In the genomic region with DNA sequence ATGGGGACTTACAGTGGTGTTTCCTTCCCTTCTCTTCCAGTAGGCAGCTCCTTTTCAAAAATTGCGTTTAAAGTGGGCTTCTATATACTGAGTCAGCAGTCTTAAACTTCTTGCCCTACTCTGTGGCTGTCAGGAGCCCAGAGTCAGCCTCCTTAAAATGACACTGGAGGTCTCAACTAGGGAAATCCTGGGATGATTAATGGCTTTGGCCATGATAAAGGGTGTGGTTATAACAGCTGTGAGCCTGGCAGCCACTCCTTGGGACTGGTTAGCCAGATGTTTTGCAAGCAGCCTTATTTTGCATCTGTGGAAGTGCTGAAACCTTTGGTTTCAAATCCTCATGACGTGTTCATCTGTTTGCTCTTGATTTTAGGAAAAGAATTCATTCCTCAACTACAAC, we compare ENCODE assay signal across 1 cellular context.
TF ChIP-seq lines count a peak whose summit lies in the region.

No MANE protein-coding gene starts in this region.

TF ChIP-seq in K562, 482 proteins besides CTCF, POLR2A, EP300 and RAD21 (continued from another document):
- TF ChIP-seq C11orf30 (IDR thresholded peaks at IDR 0.05; ENCODE audit: low read depth) (peak; percentile 36; the same call in 1 of the 2 replicates), SMC3 (conservative IDR thresholded peaks at IDR 0.05; ENCODE audit: insufficient read depth, low read depth, low read length) (no peak), MEIS2 (IDR thresholded peaks at IDR 0.05; ENCODE audit: partially characterized antibody) (peak; percentile 81), STAT5B (CRISPR knock-in tag; IDR thresholded peaks at IDR 0.05) (no peak), DACH1 (IDR thresholded peaks at IDR 0.05; ENCODE audit: partially characterized antibody) (peak; percentile 19), TBL1XR1 (IDR thresholded peaks at IDR 0.05; ENCODE audit: low read length in 2 of 2) (no peak), PRMT5 (CRISPR knock-in tag; IDR thresholded peaks at IDR 0.05) (no peak), U2AF2 (optimal IDR thresholded peaks at IDR 0.05; ENCODE audit: low read depth, low read length) (no peak), MTF1 (CRISPR knock-in tag; IDR thresholded peaks at IDR 0.05; ENCODE audit: borderline replicate concordance) (no peak), FOXK2 (conservative IDR thresholded peaks at IDR 0.05 in 1 of 2, IDR thresholded peaks at IDR 0.05 in 1 of 2; ENCODE audit: low read depth in 2 of 2) (no peak), ZBED1 (IDR thresholded peaks at IDR 0.05) (no peak), ZNF316 (IDR thresholded peaks at IDR 0.05) (peak; percentile 51; the same call in 1 of the 2 replicates), PTTG1 (tag; IDR thresholded peaks at IDR 0.05; ENCODE audit: low read depth) (no peak), HDAC3 (IDR thresholded peaks at IDR 0.05; ENCODE audit: borderline replicate concordance, partially characterized antibody) (no peak), MAFF (IDR thresholded peaks at IDR 0.05; ENCODE audit: low read length) (peak; percentile 54), KLF16 (IDR thresholded peaks at IDR 0.05) (no peak), ZKSCAN1 (IDR thresholded peaks at IDR 0.05; ENCODE audit: low read depth, low read length) (0 out of 2 replicates have a peak, but pooled peaks have one; percentile 17), HOXB6 (CRISPR knock-in tag; IDR thresholded peaks at IDR 0.05; ENCODE audit: borderline replicate concordance) (no peak)
- TF ChIP-seq, protein P1, sequence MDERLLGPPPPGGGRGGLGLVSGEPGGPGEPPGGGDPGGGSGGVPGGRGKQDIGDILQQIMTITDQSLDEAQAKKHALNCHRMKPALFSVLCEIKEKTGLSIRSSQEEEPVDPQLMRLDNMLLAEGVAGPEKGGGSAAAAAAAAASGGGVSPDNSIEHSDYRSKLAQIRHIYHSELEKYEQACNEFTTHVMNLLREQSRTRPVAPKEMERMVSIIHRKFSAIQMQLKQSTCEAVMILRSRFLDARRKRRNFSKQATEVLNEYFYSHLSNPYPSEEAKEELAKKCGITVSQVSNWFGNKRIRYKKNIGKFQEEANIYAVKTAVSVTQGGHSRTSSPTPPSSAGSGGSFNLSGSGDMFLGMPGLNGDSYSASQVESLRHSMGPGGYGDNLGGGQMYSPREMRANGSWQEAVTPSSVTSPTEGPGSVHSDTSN (CRISPR knock-in tag; IDR thresholded peaks at IDR 0.05; ENCODE audit: low read depth): no peak
- TF ChIP-seq, protein P1 (tag; conservative IDR thresholded peaks at IDR 0.05; ENCODE audit: low read depth): peak; percentile 79
- TF ChIP-seq, protein P2, sequence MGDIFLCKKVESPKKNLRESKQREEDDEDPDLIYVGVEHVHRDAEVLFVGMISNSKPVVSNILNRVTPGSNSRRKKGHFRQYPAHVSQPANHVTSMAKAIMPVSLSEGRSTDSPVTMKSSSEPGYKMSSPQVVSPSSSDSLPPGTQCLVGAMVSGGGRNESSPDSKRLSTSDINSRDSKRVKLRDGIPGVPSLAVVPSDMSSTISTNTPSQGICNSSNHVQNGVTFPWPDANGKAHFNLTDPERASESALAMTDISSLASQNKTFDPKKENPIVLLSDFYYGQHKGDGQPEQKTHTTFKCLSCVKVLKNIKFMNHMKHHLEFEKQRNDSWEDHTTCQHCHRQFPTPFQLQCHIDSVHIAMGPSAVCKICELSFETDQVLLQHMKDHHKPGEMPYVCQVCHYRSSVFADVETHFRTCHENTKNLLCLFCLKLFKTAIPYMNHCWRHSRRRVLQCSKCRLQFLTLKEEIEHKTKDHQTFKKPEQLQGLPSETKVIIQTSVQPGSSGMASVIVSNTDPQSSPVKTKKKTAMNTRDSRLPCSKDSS (IDR thresholded peaks at IDR 0.05; ENCODE audit: low read depth, partially characterized antibody): no peak
- TF ChIP-seq, protein P3, sequence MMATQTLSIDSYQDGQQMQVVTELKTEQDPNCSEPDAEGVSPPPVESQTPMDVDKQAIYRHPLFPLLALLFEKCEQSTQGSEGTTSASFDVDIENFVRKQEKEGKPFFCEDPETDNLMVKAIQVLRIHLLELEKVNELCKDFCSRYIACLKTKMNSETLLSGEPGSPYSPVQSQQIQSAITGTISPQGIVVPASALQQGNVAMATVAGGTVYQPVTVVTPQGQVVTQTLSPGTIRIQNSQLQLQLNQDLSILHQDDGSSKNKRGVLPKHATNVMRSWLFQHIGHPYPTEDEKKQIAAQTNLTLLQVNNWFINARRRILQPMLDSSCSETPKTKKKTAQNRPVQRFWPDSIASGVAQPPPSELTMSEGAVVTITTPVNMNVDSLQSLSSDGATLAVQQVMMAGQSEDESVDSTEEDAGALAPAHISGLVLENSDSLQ (IDR thresholded peaks at IDR 0.05): peak; percentile 38; the same call in 1 of the 2 replicates
